In the genomic region with DNA sequence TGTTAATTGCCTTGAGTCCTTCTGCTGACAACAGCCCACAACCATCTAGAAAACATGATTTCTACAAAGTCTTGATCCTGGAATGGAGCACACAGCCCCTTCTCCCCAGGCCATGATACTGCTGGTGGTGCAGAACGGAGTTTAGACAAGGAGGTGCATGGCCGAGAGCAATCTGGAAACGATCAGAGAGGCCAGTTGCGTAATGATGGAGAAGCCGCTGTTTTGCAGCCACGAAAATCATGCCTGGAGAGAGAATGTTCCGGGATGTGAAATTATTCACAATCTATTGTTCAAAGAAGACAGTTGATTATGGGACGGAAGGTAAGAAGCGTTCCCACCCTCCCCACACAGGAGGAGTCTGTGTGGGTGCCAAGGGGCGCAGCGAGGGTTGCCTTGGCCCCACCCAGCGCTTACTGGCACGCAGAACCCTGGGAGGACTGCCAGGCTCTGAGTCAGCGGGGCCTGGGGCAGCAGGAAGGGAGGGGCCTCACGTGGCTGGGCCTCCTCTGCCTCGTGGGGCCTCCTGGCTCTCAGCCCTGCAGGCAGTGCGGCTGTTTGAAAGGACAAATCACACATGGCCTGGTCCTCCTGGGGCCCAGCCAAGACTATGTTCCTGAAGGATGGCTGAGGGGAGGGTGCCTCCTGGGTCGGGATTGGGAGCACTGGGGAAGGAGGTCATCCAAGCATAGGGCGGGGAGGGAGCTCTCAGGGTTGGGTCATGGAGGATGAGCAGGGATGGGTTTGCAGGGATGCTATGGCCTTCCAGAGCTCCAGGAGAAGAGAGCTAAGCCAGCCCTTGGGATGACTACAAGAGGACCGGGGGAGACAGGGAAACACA, we compare ENCODE assay signal across 8 cellular contexts. TPM values are rescaled to one million over a fixed set of nuclear protein-coding genes. Genes with fewer than 3 reads are reported as not detected.
A peak's percentile ranks its signal among the peaks of the same experiment; 100 is the strongest.
DNase-seq lines count a peak whose midpoint lies in the region; ATAC-seq and TF ChIP-seq lines count a peak whose summit lies in the region.

No MANE protein-coding gene starts in this region.

- H3K9me3 Mint-ChIP-seq in activated T-helper 1 cell treated with anti-CD3 and anti-CD28 coated beads, Interleukin-12 subunit alpha, Interleukin-12 subunit beta, Interleukin-2, Interleukin-4 antibody, amounts not matched to agents 30 ng/mL and 10 ng/mL and 1 ng/mL, durations not matched to agents 14 hours and 24 hours and 36 hours, result no peaks in the 10 kb centered on the region
- no peaks in the 10 kb centered on the region for H3K9me3 Mint-ChIP-seq in natural killer cell
- no peaks in the 10 kb centered on the region for H3K9me3 Mint-ChIP-seq in stimulated activated naive B cell treated with anti-CD40 and anti-IgM and Interleukin-4, amounts not matched to agents 10 μg/mL and 1 μg/mL and 100 μg/mL, for 72 hours

- peak overlapping the region; percentile 92 for H3K27ac Mint-ChIP-seq in activated T-helper 1 cell treated with anti-CD3 and anti-CD28 coated beads, Interleukin-12 subunit alpha, Interleukin-12 subunit beta, Interleukin-2, Interleukin-4 antibody, amounts not matched to agents 30 ng/mL and 10 ng/mL and 1 ng/mL, durations not matched to agents 14 hours and 24 hours and 36 hours
- peak overlapping the region; percentile 95 to 99 for H3K27ac Mint-ChIP-seq in natural killer cell
- H3K27ac Mint-ChIP-seq in stimulated activated naive B cell treated with anti-CD40 and anti-IgM and Interleukin-4, amounts not matched to agents 10 μg/mL and 1 μg/mL and 100 μg/mL, for 72 hours, result peak overlapping the region; percentile 94

- H3K27ac ChIP-seq in esophagus muscularis mucosa (replicated peaks in 1 of 4), result peak overlapping the region; percentile 89 to 96 (median 92)

- H3K27me3 Mint-ChIP-seq in activated T-helper 1 cell treated with anti-CD3 and anti-CD28 coated beads, Interleukin-12 subunit alpha, Interleukin-12 subunit beta, Interleukin-2, Interleukin-4 antibody, amounts not matched to agents 30 ng/mL and 10 ng/mL and 1 ng/mL, durations not matched to agents 14 hours and 24 hours and 36 hours (ENCODE audit: insufficient read depth), result no peaks in the 10 kb centered on the region
- H3K27me3 Mint-ChIP-seq in natural killer cell (ENCODE audit: low read depth in 2 of 2), result no peaks in the 10 kb centered on the region
- peaks cover 4 to 5% of the 10 kb centered on the region in 2 donors for H3K27me3 Mint-ChIP-seq in stimulated activated naive B cell treated with anti-CD40 and anti-IgM and Interleukin-4, amounts not matched to agents 10 μg/mL and 1 μg/mL and 100 μg/mL, for 72 hours

- under 1% methylated on average over 16 of the region's 20 CpGs for WGBS in esophagus muscularis mucosa

- TF ChIP-seq EP300 in esophagus muscularis mucosa (IDR thresholded peaks at IDR 0.05), result peak; percentile 87

- TF ChIP-seq CTCF in esophagus muscularis mucosa (IDR thresholded peaks at IDR 0.05) (peak in 1 of 3 experiments; percentile 3), natural killer cell (IDR thresholded peaks at IDR 0.05) (no peak)

- peaks cover 49 to 74% (median 62%) of the 10 kb centered on the region in 4 donors for H3K4me1 ChIP-seq in esophagus muscularis mucosa

- peaks cover 15% of the 10 kb centered on the region for H3K36me3 Mint-ChIP-seq in activated T-helper 1 cell treated with anti-CD3 and anti-CD28 coated beads, Interleukin-12 subunit alpha, Interleukin-12 subunit beta, Interleukin-2, Interleukin-4 antibody, amounts not matched to agents 30 ng/mL and 10 ng/mL and 1 ng/mL, durations not matched to agents 14 hours and 24 hours and 36 hours (ENCODE audit: low read depth)
- H3K36me3 Mint-ChIP-seq in natural killer cell, result no peaks in the 10 kb centered on the region
- no peaks in the 10 kb centered on the region for H3K36me3 Mint-ChIP-seq in stimulated activated naive B cell treated with anti-CD40 and anti-IgM and Interleukin-4, amounts not matched to agents 10 μg/mL and 1 μg/mL and 100 μg/mL, for 72 hours

- no peaks in the 10 kb centered on the region for H3K9me3 ChIP-seq in esophagus muscularis mucosa

- DNase-seq in AG20443 (ENCODE audit: low spot score) (peak; percentile 96), HT-29 (ENCODE audit: low spot score) (peak; percentile 98), RKO (ENCODE audit: low spot score) (peak; percentile 95), esophagus muscularis mucosa (ENCODE audit: extremely low spot score) (peak; percentile 99), natural killer cell (peak; percentile 79)
- peak; percentile 77 for DNase-seq in activated T-helper 1 cell treated with anti-CD3 and anti-CD28 coated beads, Interleukin-12 subunit alpha, Interleukin-12 subunit beta, Interleukin-2, Interleukin-4 antibody, amounts not matched to agents 30 ng/mL and 10 ng/mL and 1 ng/mL, durations not matched to agents 14 hours and 24 hours and 36 hours (ENCODE audit: low spot score)
- peak; percentile 56 for DNase-seq in stimulated activated naive B cell treated with anti-CD40 and anti-IgM and Interleukin-4, amounts not matched to agents 10 μg/mL and 1 μg/mL and 100 μg/mL, for 72 hours

- H3K36me3 ChIP-seq in esophagus muscularis mucosa, result no peaks in the 10 kb centered on the region

- ATAC-seq in natural killer cell (peak; percentile 81 to 89 (median 85)), GM21717 (IDR thresholded peaks at IDR 0.05; ENCODE audit: unreplicated experiment) (no peak)
- peak; percentile 96 to 98 for ATAC-seq in stimulated activated naive B cell treated with anti-CD40 and anti-IgM and Interleukin-4, amounts not matched to agents 10 μg/mL and 1 μg/mL and 100 μg/mL, for 72 hours (replicated peaks)

- peak; percentile 57 for TF ChIP-seq POLR2A in esophagus muscularis mucosa (IDR thresholded peaks at IDR 0.05; ENCODE audit: low read depth)

- intact Hi-C loops in activated T-helper 1 cell treated with anti-CD3 and anti-CD28 coated beads, Interleukin-12 subunit alpha, Interleukin-12 subunit beta, Interleukin-2, Interleukin-4 antibody, amounts not matched to agents 30 ng/mL and 10 ng/mL and 1 ng/mL, durations not matched to agents 14 hours and 24 hours and 36 hours (cut with micrococcal nuclease), result loop anchor here (1.0 to 10.0 kb wide), 6 partner anchors 9 to 1287 kb away; partner anchors contain the start of genes AP5S1, ATRN and CENPB
- intact Hi-C loops in esophagus muscularis mucosa (cut with DNase I), result no loop called here
- intact Hi-C loops in natural killer cell (cut with micrococcal nuclease), result loop anchor here (1.0 kb wide), 2 partner anchors 9 to 16 kb away; partner anchors contain the start of gene AP5S1

- H3K4me3 ChIP-seq in esophagus muscularis mucosa, result peak overlapping the region; percentile 44 to 56 (median 53)

- H3K4me1 Mint-ChIP-seq in activated T-helper 1 cell treated with anti-CD3 and anti-CD28 coated beads, Interleukin-12 subunit alpha, Interleukin-12 subunit beta, Interleukin-2, Interleukin-4 antibody, amounts not matched to agents 30 ng/mL and 10 ng/mL and 1 ng/mL, durations not matched to agents 14 hours and 24 hours and 36 hours (ENCODE audit: low read depth), result peaks cover 65% of the 10 kb centered on the region
- peaks cover 60 to 74% of the 10 kb centered on the region in 2 donors for H3K4me1 Mint-ChIP-seq in natural killer cell
- peaks cover 15 to 26% of the 10 kb centered on the region in 2 donors for H3K4me1 Mint-ChIP-seq in stimulated activated naive B cell treated with anti-CD40 and anti-IgM and Interleukin-4, amounts not matched to agents 10 μg/mL and 1 μg/mL and 100 μg/mL, for 72 hours

- H3K4me3 Mint-ChIP-seq in activated T-helper 1 cell treated with anti-CD3 and anti-CD28 coated beads, Interleukin-12 subunit alpha, Interleukin-12 subunit beta, Interleukin-2, Interleukin-4 antibody, amounts not matched to agents 30 ng/mL and 10 ng/mL and 1 ng/mL, durations not matched to agents 14 hours and 24 hours and 36 hours, result peak overlapping the region; percentile 75
- H3K4me3 Mint-ChIP-seq in natural killer cell, result peak overlapping the region; percentile 94
- peak overlapping the region; percentile 76 to 82 for H3K4me3 Mint-ChIP-seq in stimulated activated naive B cell treated with anti-CD40 and anti-IgM and Interleukin-4, amounts not matched to agents 10 μg/mL and 1 μg/mL and 100 μg/mL, for 72 hours

- H3K27me3 ChIP-seq in esophagus muscularis mucosa, result no peaks in the 10 kb centered on the region

RNA-seq across cellular contexts. Expression of gene AP5S1, which starts 8.7 kb away (rescaled TPM):
- 40.2 and 41.0 TPM in 2 replicates for total RNA-seq in HT-29 (2014; rRNA removed; shearing (Covaris generic))
- total RNA-seq in activated T-helper 1 cell treated with anti-CD3 and anti-CD28 coated beads, Interleukin-12 subunit alpha, Interleukin-12 subunit beta, Interleukin-2, Interleukin-4 antibody, amounts not matched to agents 30 ng/mL and 10 ng/mL and 1 ng/mL, durations not matched to agents 14 hours and 24 hours and 36 hours, result 14.9 and 15.0 TPM in 2 replicates
- total RNA-seq in esophagus muscularis mucosa (10 to 100 TPM in 3 of 4 donors, 1 to 10 TPM in 1; 7.9 to 11.7 (median 11.2) TPM), natural killer cell (10 to 100 TPM in 2 of 3 donors, 1 to 10 TPM in 1; 7.9 to 12.3 (median 12.1) TPM)

RNA-seq across cellular contexts. Expression of gene CDC25B, which starts 15.5 kb away (rescaled TPM):
- total RNA-seq in HT-29 (2014; rRNA removed; shearing (Covaris generic)), result 71.1 and 71.6 TPM in 2 replicates
- total RNA-seq in activated T-helper 1 cell treated with anti-CD3 and anti-CD28 coated beads, Interleukin-12 subunit alpha, Interleukin-12 subunit beta, Interleukin-2, Interleukin-4 antibody, amounts not matched to agents 30 ng/mL and 10 ng/mL and 1 ng/mL, durations not matched to agents 14 hours and 24 hours and 36 hours, result 71.7 and 76.2 TPM in 2 replicates
- total RNA-seq in esophagus muscularis mucosa, result 10 to 100 TPM; 29.9 to 43.1 (median 35.6) TPM
- 100 to 1,000 TPM; 123 to 147 (median 143) TPM for total RNA-seq in natural killer cell

RNA-seq across cellular contexts. Expression of gene CENPB, which starts 25.1 kb away (rescaled TPM):
- total RNA-seq in HT-29 (2014; rRNA removed; shearing (Covaris generic)), result 205 and 222 TPM in 2 replicates
- 72.3 and 80.2 TPM in 2 replicates for total RNA-seq in activated T-helper 1 cell treated with anti-CD3 and anti-CD28 coated beads, Interleukin-12 subunit alpha, Interleukin-12 subunit beta, Interleukin-2, Interleukin-4 antibody, amounts not matched to agents 30 ng/mL and 10 ng/mL and 1 ng/mL, durations not matched to agents 14 hours and 24 hours and 36 hours
- 100 to 1,000 TPM; 131 to 225 (median 199) TPM for total RNA-seq in esophagus muscularis mucosa
- total RNA-seq in natural killer cell, result 10 to 100 TPM; 46.7 to 62.6 (median 55.4) TPM

RNA-seq across cellular contexts. Expression of gene SPEF1, which starts 30.4 kb away (rescaled TPM):
- 0.81 and 0.92 TPM in 2 replicates for total RNA-seq in HT-29 (2014; rRNA removed; shearing (Covaris generic))
- 0.12 TPM in 1 of 2 replicates, not detected in the other for total RNA-seq in activated T-helper 1 cell treated with anti-CD3 and anti-CD28 coated beads, Interleukin-12 subunit alpha, Interleukin-12 subunit beta, Interleukin-2, Interleukin-4 antibody, amounts not matched to agents 30 ng/mL and 10 ng/mL and 1 ng/mL, durations not matched to agents 14 hours and 24 hours and 36 hours
- under 1 TPM in 1 of 4 donors, not detected in 3; 0.50 TPM for total RNA-seq in esophagus muscularis mucosa
- total RNA-seq in natural killer cell, result under 1 TPM in 1 of 3 donors, not detected in 2; 0.23 TPM

RNA-seq across cellular contexts. Expression of gene MAVS, which starts 35.0 kb away (rescaled TPM):
- total RNA-seq in HT-29 (2014; rRNA removed; shearing (Covaris generic)), result 23.8 and 27.3 TPM in 2 replicates
- total RNA-seq in activated T-helper 1 cell treated with anti-CD3 and anti-CD28 coated beads, Interleukin-12 subunit alpha, Interleukin-12 subunit beta, Interleukin-2, Interleukin-4 antibody, amounts not matched to agents 30 ng/mL and 10 ng/mL and 1 ng/mL, durations not matched to agents 14 hours and 24 hours and 36 hours, result 40.8 TPM in 2 replicates
- 10 to 100 TPM; 34.6 to 56.1 (median 42.8) TPM for total RNA-seq in esophagus muscularis mucosa
- total RNA-seq in natural killer cell, result 10 to 100 TPM; 23.1 to 30.8 (median 26.4) TPM
